In genomic region chr12:29382251-29382650, GRCh38 we compare ENCODE assay signal across 2 cellular contexts.
TF ChIP-seq lines count a peak whose summit lies in the region.

No MANE protein-coding gene starts in this region.

TF ChIP-seq in WTC11, 78 proteins besides CTCF, POLR2A, EP300 and RAD21:
- TF ChIP-seq, protein P1, sequence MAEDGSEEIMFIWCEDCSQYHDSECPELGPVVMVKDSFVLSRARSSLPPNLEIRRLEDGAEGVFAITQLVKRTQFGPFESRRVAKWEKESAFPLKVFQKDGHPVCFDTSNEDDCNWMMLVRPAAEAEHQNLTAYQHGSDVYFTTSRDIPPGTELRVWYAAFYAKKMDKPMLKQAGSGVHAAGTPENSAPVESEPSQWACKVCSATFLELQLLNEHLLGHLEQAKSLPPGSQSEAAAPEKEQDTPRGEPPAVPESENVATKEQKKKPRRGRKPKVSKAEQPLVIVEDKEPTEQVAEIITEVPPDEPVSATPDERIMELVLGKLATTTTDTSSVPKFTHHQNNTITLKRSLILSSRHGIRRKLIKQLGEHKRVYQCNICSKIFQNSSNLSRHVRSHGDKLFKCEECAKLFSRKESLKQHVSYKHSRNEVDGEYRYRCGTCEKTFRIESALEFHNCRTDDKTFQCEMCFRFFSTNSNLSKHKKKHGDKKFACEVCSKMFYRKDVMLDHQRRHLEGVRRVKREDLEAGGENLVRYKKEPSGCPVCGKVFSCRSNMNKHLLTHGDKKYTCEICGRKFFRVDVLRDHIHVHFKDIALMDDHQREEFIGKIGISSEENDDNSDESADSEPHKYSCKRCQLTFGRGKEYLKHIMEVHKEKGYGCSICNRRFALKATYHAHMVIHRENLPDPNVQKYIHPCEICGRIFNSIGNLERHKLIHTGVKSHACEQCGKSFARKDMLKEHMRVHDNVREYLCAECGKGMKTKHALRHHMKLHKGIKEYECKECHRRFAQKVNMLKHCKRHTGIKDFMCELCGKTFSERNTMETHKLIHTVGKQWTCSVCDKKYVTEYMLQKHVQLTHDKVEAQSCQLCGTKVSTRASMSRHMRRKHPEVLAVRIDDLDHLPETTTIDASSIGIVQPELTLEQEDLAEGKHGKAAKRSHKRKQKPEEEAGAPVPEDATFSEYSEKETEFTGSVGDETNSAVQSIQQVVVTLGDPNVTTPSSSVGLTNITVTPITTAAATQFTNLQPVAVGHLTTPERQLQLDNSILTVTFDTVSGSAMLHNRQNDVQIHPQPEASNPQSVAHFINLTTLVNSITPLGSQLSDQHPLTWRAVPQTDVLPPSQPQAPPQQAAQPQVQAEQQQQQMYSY (CRISPR knock-in tag; IDR thresholded peaks at IDR 0.05) = no peak
- no peak for TF ChIP-seq SOX15 (CRISPR knock-in tag; IDR thresholded peaks at IDR 0.05)
- no peak for TF ChIP-seq E2F5 (CRISPR knock-in tag; IDR thresholded peaks at IDR 0.05)
- TF ChIP-seq SMAD4 (CRISPR knock-in tag; IDR thresholded peaks at IDR 0.05) = no peak
- TF ChIP-seq, protein P2, sequence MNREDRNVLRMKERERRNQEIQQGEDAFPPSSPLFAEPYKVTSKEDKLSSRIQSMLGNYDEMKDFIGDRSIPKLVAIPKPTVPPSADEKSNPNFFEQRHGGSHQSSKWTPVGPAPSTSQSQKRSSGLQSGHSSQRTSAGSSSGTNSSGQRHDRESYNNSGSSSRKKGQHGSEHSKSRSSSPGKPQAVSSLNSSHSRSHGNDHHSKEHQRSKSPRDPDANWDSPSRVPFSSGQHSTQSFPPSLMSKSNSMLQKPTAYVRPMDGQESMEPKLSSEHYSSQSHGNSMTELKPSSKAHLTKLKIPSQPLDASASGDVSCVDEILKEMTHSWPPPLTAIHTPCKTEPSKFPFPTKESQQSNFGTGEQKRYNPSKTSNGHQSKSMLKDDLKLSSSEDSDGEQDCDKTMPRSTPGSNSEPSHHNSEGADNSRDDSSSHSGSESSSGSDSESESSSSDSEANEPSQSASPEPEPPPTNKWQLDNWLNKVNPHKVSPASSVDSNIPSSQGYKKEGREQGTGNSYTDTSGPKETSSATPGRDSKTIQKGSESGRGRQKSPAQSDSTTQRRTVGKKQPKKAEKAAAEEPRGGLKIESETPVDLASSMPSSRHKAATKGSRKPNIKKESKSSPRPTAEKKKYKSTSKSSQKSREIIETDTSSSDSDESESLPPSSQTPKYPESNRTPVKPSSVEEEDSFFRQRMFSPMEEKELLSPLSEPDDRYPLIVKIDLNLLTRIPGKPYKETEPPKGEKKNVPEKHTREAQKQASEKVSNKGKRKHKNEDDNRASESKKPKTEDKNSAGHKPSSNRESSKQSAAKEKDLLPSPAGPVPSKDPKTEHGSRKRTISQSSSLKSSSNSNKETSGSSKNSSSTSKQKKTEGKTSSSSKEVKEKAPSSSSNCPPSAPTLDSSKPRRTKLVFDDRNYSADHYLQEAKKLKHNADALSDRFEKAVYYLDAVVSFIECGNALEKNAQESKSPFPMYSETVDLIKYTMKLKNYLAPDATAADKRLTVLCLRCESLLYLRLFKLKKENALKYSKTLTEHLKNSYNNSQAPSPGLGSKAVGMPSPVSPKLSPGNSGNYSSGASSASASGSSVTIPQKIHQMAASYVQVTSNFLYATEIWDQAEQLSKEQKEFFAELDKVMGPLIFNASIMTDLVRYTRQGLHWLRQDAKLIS (CRISPR knock-in tag; IDR thresholded peaks at IDR 0.05; ENCODE audit: borderline replicate concordance) = no peak
- TF ChIP-seq, protein P3, sequence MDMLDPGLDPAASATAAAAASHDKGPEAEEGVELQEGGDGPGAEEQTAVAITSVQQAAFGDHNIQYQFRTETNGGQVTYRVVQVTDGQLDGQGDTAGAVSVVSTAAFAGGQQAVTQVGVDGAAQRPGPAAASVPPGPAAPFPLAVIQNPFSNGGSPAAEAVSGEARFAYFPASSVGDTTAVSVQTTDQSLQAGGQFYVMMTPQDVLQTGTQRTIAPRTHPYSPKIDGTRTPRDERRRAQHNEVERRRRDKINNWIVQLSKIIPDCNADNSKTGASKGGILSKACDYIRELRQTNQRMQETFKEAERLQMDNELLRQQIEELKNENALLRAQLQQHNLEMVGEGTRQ (CRISPR knock-in tag; IDR thresholded peaks at IDR 0.05) = no peak
- TF ChIP-seq NFYB (CRISPR knock-in tag; conservative IDR thresholded peaks at IDR 0.05; ENCODE audit: low read depth) = no peak
- TF ChIP-seq, protein P4, sequence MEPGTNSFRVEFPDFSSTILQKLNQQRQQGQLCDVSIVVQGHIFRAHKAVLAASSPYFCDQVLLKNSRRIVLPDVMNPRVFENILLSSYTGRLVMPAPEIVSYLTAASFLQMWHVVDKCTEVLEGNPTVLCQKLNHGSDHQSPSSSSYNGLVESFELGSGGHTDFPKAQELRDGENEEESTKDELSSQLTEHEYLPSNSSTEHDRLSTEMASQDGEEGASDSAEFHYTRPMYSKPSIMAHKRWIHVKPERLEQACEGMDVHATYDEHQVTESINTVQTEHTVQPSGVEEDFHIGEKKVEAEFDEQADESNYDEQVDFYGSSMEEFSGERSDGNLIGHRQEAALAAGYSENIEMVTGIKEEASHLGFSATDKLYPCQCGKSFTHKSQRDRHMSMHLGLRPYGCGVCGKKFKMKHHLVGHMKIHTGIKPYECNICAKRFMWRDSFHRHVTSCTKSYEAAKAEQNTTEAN (CRISPR knock-in tag; IDR thresholded peaks at IDR 0.05) = no peak
- TF ChIP-seq ATF6 (CRISPR knock-in tag; IDR thresholded peaks at IDR 0.05) = no peak
- no peak for TF ChIP-seq FOXK1 (CRISPR knock-in tag; IDR thresholded peaks at IDR 0.05)
- TF ChIP-seq NFATC4 (CRISPR knock-in tag; IDR thresholded peaks at IDR 0.05) = no peak

TF ChIP-seq in SK-N-SH treated with all-trans-retinoic acid at 6 μM for 48 hours, 23 proteins besides CTCF, POLR2A, EP300 and RAD21 (continued from another document):
- no peak for TF ChIP-seq CREB5 (CRISPR knock-in tag; IDR thresholded peaks at IDR 0.05; ENCODE audit: low read depth)
- TF ChIP-seq PPARA (CRISPR knock-in tag; IDR thresholded peaks at IDR 0.05; ENCODE audit: borderline replicate concordance) = no peak
- TF ChIP-seq ZNF70 (CRISPR knock-in tag; IDR thresholded peaks at IDR 0.05) = no peak
- no peak for TF ChIP-seq ZFP30 (CRISPR knock-in tag; IDR thresholded peaks at IDR 0.05)
- TF ChIP-seq TSHZ2 (CRISPR knock-in tag; IDR thresholded peaks at IDR 0.05) = no peak
- TF ChIP-seq, protein P5, sequence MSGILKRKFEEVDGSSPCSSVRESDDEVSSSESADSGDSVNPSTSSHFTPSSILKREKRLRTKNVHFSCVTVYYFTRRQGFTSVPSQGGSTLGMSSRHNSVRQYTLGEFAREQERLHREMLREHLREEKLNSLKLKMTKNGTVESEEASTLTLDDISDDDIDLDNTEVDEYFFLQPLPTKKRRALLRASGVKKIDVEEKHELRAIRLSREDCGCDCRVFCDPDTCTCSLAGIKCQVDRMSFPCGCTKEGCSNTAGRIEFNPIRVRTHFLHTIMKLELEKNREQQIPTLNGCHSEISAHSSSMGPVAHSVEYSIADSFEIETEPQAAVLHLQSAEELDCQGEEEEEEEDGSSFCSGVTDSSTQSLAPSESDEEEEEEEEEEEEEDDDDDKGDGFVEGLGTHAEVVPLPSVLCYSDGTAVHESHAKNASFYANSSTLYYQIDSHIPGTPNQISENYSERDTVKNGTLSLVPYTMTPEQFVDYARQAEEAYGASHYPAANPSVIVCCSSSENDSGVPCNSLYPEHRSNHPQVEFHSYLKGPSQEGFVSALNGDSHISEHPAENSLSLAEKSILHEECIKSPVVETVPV (CRISPR knock-in tag; IDR thresholded peaks at IDR 0.05) = no peak
- TF ChIP-seq TCF4 (CRISPR knock-in tag; IDR thresholded peaks at IDR 0.05; ENCODE audit: borderline replicate concordance) = no peak
